In genomic region chr1:206933333-206933945, GRCh38 we compare ENCODE assay signal across 8 cellular contexts. TPM values are rescaled to one million over a fixed set of nuclear protein-coding genes. Genes with fewer than 3 reads are reported as not detected.
DNase-seq lines count a peak whose midpoint lies in the region; ATAC-seq, FAIRE-seq and TF ChIP-seq lines count a peak whose summit lies in the region.

No MANE protein-coding gene starts in this region.

- intact Hi-C loops in PC-3 (cut with micrococcal nuclease): no loop called here

- no peaks in the 10 kb centered on the region for H3F3A ChIP-seq in PC-3 (ENCODE audit: low read length, unreplicated experiment)

- peak; percentile 53; the same call in 1 of the 2 replicates for ATAC-seq in PC-3
- no peak for ATAC-seq in HG03432 (IDR thresholded peaks at IDR 0.05; ENCODE audit: unreplicated experiment)

- CTCF ChIA-PET in PC-3 (lab: Charles Lee): interaction anchor here (0.5 to 1.0 kb wide), 4 partner anchors 101 to 142 kb away, joined by 3 read pairs; no protein-coding TSS in a partner anchor

- H3K36me3 Mint-ChIP-seq in immature natural killer cell: no peaks in the 10 kb centered on the region

- BruUV-seq in PC-3 (replicated peaks; lab: Mats Ljungman, UMichigan): no TSS peak

- H3K9me2 ChIP-seq in PC-3 (replicated peaks; ENCODE audit: low read length): no peaks in the 10 kb centered on the region

- peaks cover 37 to 38% of the 10 kb centered on the region in 2 donors for H3K4me1 Mint-ChIP-seq in immature natural killer cell

- no peak overlapping the region for H3K4me2 ChIP-seq in PC-3 (ENCODE audit: low read length)

- H3K9me3 ChIP-seq in PC-3 (ENCODE audit: low read length): no peaks in the 10 kb centered on the region

- no peaks in the 10 kb centered on the region for H3K9me3 Mint-ChIP-seq in immature natural killer cell

- peak; percentile 66 for FAIRE-seq in GM12891 (lab: Jason Lieb, UNC)

- no peaks in the 10 kb centered on the region for H3K27me3 ChIP-seq in PC-3 (ENCODE audit: low read length)

- H4K20me1 ChIP-seq in PC-3 (ENCODE audit: low read length): no peaks in the 10 kb centered on the region

- H3K27ac ChIP-seq in PC-3 (ENCODE audit: low read length): no peak overlapping the region

- H3K4me3 ChIP-seq in PC-3 (ENCODE audit: low read length): no peak overlapping the region

- POLR2A ChIA-PET in PC-3 (lab: Charles Lee; ENCODE audit: unreplicated experiment): no interaction called here

- H3K9ac ChIP-seq in PC-3 (ENCODE audit: low read length): no peak overlapping the region

- H2AFZ ChIP-seq in PC-3 (ENCODE audit: low read length): no peak overlapping the region

- no peaks in the 10 kb centered on the region for H3K4me1 ChIP-seq in PC-3 (ENCODE audit: insufficient read depth, low read length)

- H3K27ac Mint-ChIP-seq in immature natural killer cell: peak overlapping the region in 5 of 6 donors; percentile 16 to 69 (median 29)

- H3K36me3 ChIP-seq in PC-3 (ENCODE audit: low read depth, low read length): no peaks in the 10 kb centered on the region

- TF ChIP-seq CTCF in PC-3 (conservative IDR thresholded peaks at IDR 0.05; ENCODE audit: low read depth, low read length): peak; percentile 97

- no peaks in the 10 kb centered on the region for H3K79me2 ChIP-seq in PC-3 (ENCODE audit: low read length)

- H3K4me3 Mint-ChIP-seq in immature natural killer cell: no peak overlapping the region

- DNase-seq in GM12891 (ENCODE audit: insufficient read length, low spot score): peak; percentile 49
- peak; percentile 65 for DNase-seq in PC-3
- peak; percentile 56 for DNase-seq in activated effector memory CD4-positive, alpha-beta T cell treated with Interleukin-2 at 50 U/mL for 16 hours
- peak; percentile 64 to 70 (median 70) for DNase-seq in immature natural killer cell
- peak; percentile 44 to 58 for DNase-seq in stimulated activated CD8-positive, alpha-beta memory T cell treated with anti-CD3 and anti-CD28 coated beads, Interleukin-4, amount 100 ng/mL, for 4 hours (ENCODE audit: low read depth in 2 of 2, low spot score in 1 of 2)
- no peak for DNase-seq in GOT3 (lab: John Stamatoyannopoulos, UW)
- DNase-seq in NCI-H2081 (lab: John Stamatoyannopoulos, UW): no peak

- TF ChIP-seq POLR2A in GM12891 (IDR thresholded peaks at IDR 0.05; ENCODE audit: low read depth, low read length): no peak

- H3K27me3 Mint-ChIP-seq in immature natural killer cell (ENCODE audit: low read depth in 3 of 3): peaks cover 2 to 4% (median 3%) of the 10 kb centered on the region in 3 donors

TF ChIP-seq in GM12891, 5 proteins besides CTCF, POLR2A, EP300 and RAD21:
- TF ChIP-seq SPI1 (IDR thresholded peaks at IDR 0.05; ENCODE audit: low read depth, low read length) (no peak), TAF1 (IDR thresholded peaks at IDR 0.05; ENCODE audit: low read depth, low read length) (no peak), POU2F2 (IDR thresholded peaks at IDR 0.05; ENCODE audit: low read depth, low read length) (no peak), PAX5 (IDR thresholded peaks at IDR 0.05; ENCODE audit: insufficient read depth, low read length, severe bottlenecking) (no peak), POLR2AphosphoS5 (IDR thresholded peaks at IDR 0.05; ENCODE audit: low read depth, low read length) (no peak)
TF ChIP-seq in GM12891: peak in this region for 0.

RNA-seq across cellular contexts. Expression of gene FCMR, which starts 11.7 kb away (rescaled TPM):
- 233 TPM for polyA plus RNA-seq in GM12891 (2012; ENCODE audit: low read depth, missing spikeins)
- 1.5 and 4.6 TPM in 2 replicates for total RNA-seq in PC-3 (2014; rRNA removed)
- polyA plus RNA-seq in immature natural killer cell: 100 to 1,000 TPM; 255 to 454 (median 370) TPM

RNA-seq across cellular contexts. Expression of gene PIGR, which starts 12.8 kb away (rescaled TPM):
- polyA plus RNA-seq in GM12891 (2012; ENCODE audit: low read depth, missing spikeins): 10.4 TPM
- not detected in 2 replicates for total RNA-seq in PC-3 (2014; rRNA removed)
- polyA plus RNA-seq in immature natural killer cell: under 1 TPM in 2 of 3 donors, not detected in 1; 0.13 to 0.25 TPM

RNA-seq across cellular contexts. Expression of gene IL24, which starts 36.2 kb away (rescaled TPM):
- 30.3 TPM for polyA plus RNA-seq in GM12891 (2012; ENCODE audit: low read depth, missing spikeins)
- 1.8 and 1.9 TPM in 2 replicates for total RNA-seq in PC-3 (2014; rRNA removed)
- 10 to 100 TPM in 2 of 3 donors, 1 to 10 TPM in 1; 9.3 to 21.5 (median 13.3) TPM for polyA plus RNA-seq in immature natural killer cell

RNA-seq across cellular contexts. Expression of gene FCAMR, which starts 36.8 kb away (rescaled TPM):
- polyA plus RNA-seq in GM12891 (2012; ENCODE audit: low read depth, missing spikeins): 0.08 TPM
- total RNA-seq in PC-3 (2014; rRNA removed): not detected in 2 replicates
- polyA plus RNA-seq in immature natural killer cell: not detected

Comparison
In these comparisons a context has a peak if more than half of its experiments do, and no peak if none do; other contexts are left out.
1. DNase-seq: peak in GM12891 (single experiment), PC-3 (single experiment), activated effector memory CD4-positive, alpha-beta T cell treated with Interleukin-2 at 50 U/mL for 16 hours (single experiment), immature natural killer cell (3 of 3) and stimulated activated CD8-positive, alpha-beta memory T cell treated with anti-CD3 and anti-CD28 coated beads, Interleukin-4, amount 100 ng/mL, for 4 hours (2 of 2); none in GOT3 (single experiment) and NCI-H2081 (0 of 2).